24 cellular contexts compared by ENCODE assay signal in genomic region chr12:91099373-91099772, GRCh38. TPM values are rescaled to one million over a fixed set of nuclear protein-coding genes. Genes with fewer than 3 reads are reported as not detected.
A peak's percentile ranks its signal among the peaks of the same experiment; 100 is the strongest.
DNase-seq lines count a peak whose midpoint lies in the region; ATAC-seq and TF ChIP-seq lines count a peak whose summit lies in the region.
"Had no signal": no experiment of that assay in that cellular context is flagged by ENCODE, and none has a peak within 500 bp of the region (broad histone marks: within the 10 kb centered on the region; RNA-seq: fewer than 3 reads in every experiment).

No MANE protein-coding gene starts in this region.

- intact Hi-C loops in PC-9 (cut with micrococcal nuclease; ENCODE audit: unreplicated experiment), result no loop called here
- intact Hi-C loops in lower lobe of right lung (cut with DNase I), result no loop called here

- H2AFZ ChIP-seq in GM23248 (no peak overlapping the region), PC-9 (no peak overlapping the region), smooth muscle cell (ENCODE audit: low read depth) (no peak overlapping the region)

- in situ Hi-C loops in GM23248 (cut with MboI), result no loop called here

- BruUV-seq in PC-9 (replicated peaks; lab: Mats Ljungman, UMichigan), result no TSS peak

- POLR2A ChIA-PET in PC-9 (lab: Charles Lee; ENCODE audit: unreplicated experiment), result no interaction called here

- H3K79me2 ChIP-seq in GM23248 (ENCODE audit: insufficient read depth) (no peaks in the 10 kb centered on the region), PC-9 (ENCODE audit: low read depth) (no peaks in the 10 kb centered on the region), smooth muscle cell (ENCODE audit: low read depth) (peaks cover 19% of the 10 kb centered on the region)

- no peaks in the 10 kb centered on the region for H3K9me3 ChIP-seq in GM23248 (ENCODE audit: low read depth)
- peaks cover 7% of the 10 kb centered on the region for H3K9me3 ChIP-seq in PC-9 (ENCODE audit: insufficient read depth, low read depth)
- H3K9me3 ChIP-seq in lower lobe of right lung, result no peaks in the 10 kb centered on the region
- H3K9me3 ChIP-seq in smooth muscle cell (replicated peaks; ENCODE audit: low read depth), result no peaks in the 10 kb centered on the region
- H3K9me3 ChIP-seq: prostate gland had no signal

- H3K9ac ChIP-seq in GM23248, result peak overlapping the region; percentile 36; the same call in 1 of the 2 replicates
- peak overlapping the region; percentile 56 for H3K9ac ChIP-seq in smooth muscle cell (ENCODE audit: low read depth)

- H3K27ac ChIP-seq in GM23248, result peak overlapping the region; percentile 72
- peak overlapping the region; percentile 79 for H3K27ac ChIP-seq in PC-9
- peak overlapping the region; percentile 10 for H3K27ac ChIP-seq in lower lobe of right lung
- H3K27ac ChIP-seq in smooth muscle cell (ENCODE audit: low read depth), result peak overlapping the region; percentile 98
- H3K27ac ChIP-seq: cardiac muscle cell, prostate gland had no signal

- peak overlapping the region; percentile 45 for H3K4me2 ChIP-seq in GM23248 (ENCODE audit: unreplicated experiment)
- H3K4me2 ChIP-seq in PC-9, result peak overlapping the region; percentile 75
- peak overlapping the region; percentile 89 for H3K4me2 ChIP-seq in smooth muscle cell

- peaks cover 36% of the 10 kb centered on the region for H3K4me1 ChIP-seq in GM23248 (ENCODE audit: insufficient read depth)
- H3K4me1 ChIP-seq in PC-9 (replicated peaks; ENCODE audit: insufficient read depth), result peaks cover 25% of the 10 kb centered on the region
- peaks cover 6% of the 10 kb centered on the region for H3K4me1 ChIP-seq in lower lobe of right lung
- H3K4me1 ChIP-seq in smooth muscle cell (ENCODE audit: low read depth), result peaks cover 56% of the 10 kb centered on the region
- H3K4me1 ChIP-seq: prostate gland had no signal

- ATAC-seq in lower lobe of right lung (no peak), HG03095 (IDR thresholded peaks at IDR 0.05; ENCODE audit: unreplicated experiment) (no peak), GM21786 (IDR thresholded peaks at IDR 0.05; ENCODE audit: unreplicated experiment) (no peak)
- ATAC-seq: activated CD4-positive, CD25-positive, alpha-beta regulatory T cell treated with anti-CD3 and anti-CD28 coated beads, Interleukin-2, amount 50 U/mL, for 24 hours; activated CD8-positive, alpha-beta T cell treated with anti-CD3 and anti-CD28 coated beads, Interleukin-2, amount 10 ng/mL, durations not matched to agents 7 days and 5 days had no signal

- H4K20me1 ChIP-seq in GM23248 (ENCODE audit: insufficient read depth) (no peaks in the 10 kb centered on the region), PC-9 (ENCODE audit: insufficient read depth) (no peaks in the 10 kb centered on the region), smooth muscle cell (ENCODE audit: low read depth) (no peaks in the 10 kb centered on the region)

- H3F3A ChIP-seq in GM23248 (ENCODE audit: insufficient read depth) (peaks cover 32% of the 10 kb centered on the region; the same call in 1 of the 2 replicates), PC-9 (ENCODE audit: insufficient read depth, low read depth) (no peaks in the 10 kb centered on the region; the same call in 1 of the 2 replicates), smooth muscle cell (ENCODE audit: low read depth) (peaks cover 50% of the 10 kb centered on the region)

- no peak for TF ChIP-seq CTCF in PC-9 (conservative IDR thresholded peaks at IDR 0.05)
- no peak for TF ChIP-seq CTCF in lower lobe of right lung (IDR thresholded peaks at IDR 0.05)
- no peak for TF ChIP-seq CTCF in smooth muscle cell (IDR thresholded peaks at IDR 0.05; ENCODE audit: borderline replicate concordance, insufficient read depth, poor library complexity, severe bottlenecking)

- CTCF ChIA-PET in PC-9 (lab: Charles Lee), result interaction anchor here (0.7 kb wide), 1 partner anchor 121 kb away, joined by 7 read pairs; no protein-coding TSS in a partner anchor

- H3K27me3 ChIP-seq in GM23248 (replicated peaks; ENCODE audit: insufficient read depth) (no peaks in the 10 kb centered on the region), PC-9 (ENCODE audit: insufficient read depth, low read depth) (no peaks in the 10 kb centered on the region), lower lobe of right lung (ENCODE audit: low read depth) (no peaks in the 10 kb centered on the region), smooth muscle cell (ENCODE audit: low read depth) (no peaks in the 10 kb centered on the region)
- H3K27me3 ChIP-seq: cardiac muscle cell, heart left ventricle had no signal

- H3K36me3 ChIP-seq in GM23248 (ENCODE audit: low read depth) (peaks cover 22% of the 10 kb centered on the region), PC-9 (ENCODE audit: low read depth) (no peaks in the 10 kb centered on the region), lower lobe of right lung (peaks cover 4% of the 10 kb centered on the region), smooth muscle cell (ENCODE audit: low read depth) (peaks cover 8% of the 10 kb centered on the region)
- H3K36me3 ChIP-seq: cardiac muscle cell, prostate gland had no signal

- no peak overlapping the region for H3K4me3 ChIP-seq in GM23248
- H3K4me3 ChIP-seq in PC-9, result peak overlapping the region; percentile 25; the same call in 1 of the 2 replicates
- no peak overlapping the region for H3K4me3 ChIP-seq in lower lobe of right lung
- no peak overlapping the region for H3K4me3 ChIP-seq in smooth muscle cell
- H3K4me3 ChIP-seq: cardiac muscle cell, heart left ventricle, prostate gland had no signal

- no peak for DNase-seq in GM23248
- DNase-seq in PC-9, result peak in 1 of 2 experiments; percentile 63
- DNase-seq in lower lobe of right lung, result no peak
- DNase-seq in smooth muscle cell (lab: John Stamatoyannopoulos, UW; ENCODE audit: unreplicated experiment), result no peak
- DNase-seq in stimulated activated CD4-positive, alpha-beta T cell treated with anti-CD3 and anti-CD28 coated beads, Interleukin-2, amount 100 ng/mL, for 48 hours, result no peak
- DNase-seq in RKO (ENCODE audit: low spot score), result no peak
- DNase-seq: activated CD8-positive, alpha-beta T cell treated with anti-CD3 and anti-CD28 coated beads, Interleukin-2, amount 10 ng/mL, durations not matched to agents 7 days and 5 days; activated gamma-delta T cell treated with Interleukin-2 at 50 U/mL for 16 hours; activated T-cell treated with anti-CD3 and anti-CD28 coated beads, Interleukin-2, amount 50 U/mL, for 1 hour; CD4-positive, alpha-beta T cell; dermis blood vessel endothelial cell; DMS153; GDM1; heart left ventricle; NCI-H1436 treated with DMSO at 0.1 percent for 48 hours; NCI-H526 had no signal

- WGBS in GM23248 (ENCODE audit: low coverage in 1 of 2, low lambda C conversion rate in 2 of 2, missing lambda C conversion rate in 2 of 2), 2 experiments, result 46 to 48% methylated on average over 2 of the region's 2 CpGs
- WGBS in smooth muscle cell (ENCODE audit: low lambda C conversion rate), result 8% methylated on average over 2 of the region's 2 CpGs

- H3K9me2 ChIP-seq in GM23248 (ENCODE audit: insufficient read depth), result no peaks in the 10 kb centered on the region
- H3K9me2 ChIP-seq in PC-9 (ENCODE audit: insufficient read depth), result no peaks in the 10 kb centered on the region

RNA-seq across cellular contexts. Expression of gene LUM, which starts 11.9 kb away (rescaled TPM):
- 556 and 573 TPM in 2 replicates for total RNA-seq in GM23248 (2014; rRNA removed; shearing (Covaris generic))
- 564 and 584 TPM in 2 replicates for polyA plus RNA-seq in GM23248 (2016; fragmentation: Nextera tagmentation; extraction: Ambion mirVana)
- not detected in 2 replicates for total RNA-seq in PC-9 (2021)
- 227 TPM for total RNA-seq in lower lobe of right lung
- 7,849 and 9,477 TPM in 2 replicates for total RNA-seq in smooth muscle cell
- polyA plus RNA-seq in smooth muscle cell, result 4,053 and 5,541 TPM in 2 replicates
- total RNA-seq: activated CD8-positive, alpha-beta T cell treated with anti-CD3 and anti-CD28 coated beads, Interleukin-2, amount 10 ng/mL, durations not matched to agents 7 days and 5 days; CD4-positive, alpha-beta T cell had no signal

RNA-seq across cellular contexts. Expression of gene KERA, which starts 41.5 kb away (rescaled TPM):
- not detected in 2 replicates for total RNA-seq in GM23248 (2014; rRNA removed; shearing (Covaris generic))
- not detected in 2 replicates for polyA plus RNA-seq in GM23248 (2016; fragmentation: Nextera tagmentation; extraction: Ambion mirVana)
- total RNA-seq in PC-9 (2021), result not detected in 2 replicates
- total RNA-seq in lower lobe of right lung, result not detected
- total RNA-seq in smooth muscle cell, result not detected in 2 replicates
- polyA plus RNA-seq in smooth muscle cell, result not detected in 2 replicates
- total RNA-seq: activated CD8-positive, alpha-beta T cell treated with anti-CD3 and anti-CD28 coated beads, Interleukin-2, amount 10 ng/mL, durations not matched to agents 7 days and 5 days; cardiac muscle cell; CD4-positive, alpha-beta T cell; dermis blood vessel endothelial cell; endothelial cell of umbilical vein; heart left ventricle; mononuclear cell; prostate gland had no signal
- polyA plus RNA-seq: cardiac muscle cell, endothelial cell of umbilical vein, heart left ventricle, neural cell had no signal

Comparison
In these comparisons a context has a peak if more than half of its experiments do, and no peak if none do; other contexts are left out.
1. H3K27ac ChIP-seq: peak in every context shown above with its lines; median percentile 98 in smooth muscle cell; 79 in PC-9; 72 in GM23248; 10 in lower lobe of right lung.
2. RNA of gene LUM, which starts 11.9 kb away (total RNA-seq): 7,849 to 9,477 TPM in smooth muscle cell, 556 to 573 TPM in GM23248 and 227 TPM in lower lobe of right lung (single experiment); not detected in PC-9; every median in the first group is over 100 times any median in the second.
3. Peak in every context shown above with its lines, with median percentiles within 50 percentile points of each other: H3K4me2 ChIP-seq.